1 cellular context compared by ENCODE assay signal in the genomic region with DNA sequence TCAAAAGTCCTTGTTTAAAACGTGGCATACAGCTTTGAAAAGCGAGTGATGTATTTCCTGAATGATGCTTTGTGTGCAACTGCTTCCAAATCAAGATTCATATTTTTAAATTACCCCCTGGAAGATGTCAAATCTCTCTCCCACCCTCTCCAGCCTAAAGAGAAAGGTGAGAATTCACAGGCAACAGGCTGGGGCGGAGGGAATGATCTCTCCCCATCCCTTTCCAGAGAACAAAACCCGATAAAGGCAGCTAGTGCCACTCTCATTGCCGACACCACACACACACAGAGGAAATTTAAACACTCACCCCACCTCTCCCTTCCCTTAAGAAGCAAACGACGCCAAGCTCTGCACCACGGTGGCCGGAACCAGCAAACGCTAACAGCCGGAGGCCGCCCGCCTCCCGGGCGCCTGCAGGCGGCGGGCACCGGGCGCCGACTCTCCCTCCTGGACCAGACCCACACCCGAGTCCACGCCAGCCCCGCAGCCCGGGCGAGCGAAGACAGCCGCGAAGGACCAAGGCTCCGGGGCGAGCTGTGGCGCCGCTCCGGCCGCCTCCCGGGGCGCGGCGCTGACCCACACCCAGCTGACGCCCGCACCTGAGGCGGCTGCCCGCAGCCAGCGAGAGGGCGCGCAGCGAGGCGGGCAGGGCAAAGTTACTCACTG.
A peak's percentile ranks its signal among the peaks of the same experiment; 100 is the strongest.
TF ChIP-seq lines count a peak whose summit lies in the region.

No MANE protein-coding gene starts in this region.

TF ChIP-seq in K562, 482 proteins besides CTCF, POLR2A, EP300 and RAD21 (continued from another document and continues in another):
- TF ChIP-seq GMEB1 (CRISPR knock-in tag; IDR thresholded peaks at IDR 0.05) (no peak), KAT7 (CRISPR knock-in tag; IDR thresholded peaks at IDR 0.05; ENCODE audit: borderline replicate concordance) (no peak), ETV5 (CRISPR knock-in tag; IDR thresholded peaks at IDR 0.05; ENCODE audit: low read depth) (no peak), NFRKB (IDR thresholded peaks at IDR 0.05; ENCODE audit: low read depth) (no peak), MCM2 (IDR thresholded peaks at IDR 0.05; ENCODE audit: low read depth) (no peak), TAF7 (tag; IDR thresholded peaks at IDR 0.05) (no peak), MCM5 (IDR thresholded peaks at IDR 0.05; ENCODE audit: low read depth) (no peak), CTBP1 (IDR thresholded peaks at IDR 0.05; ENCODE audit: borderline replicate concordance) (peak; percentile 54), SP2 (IDR thresholded peaks at IDR 0.05; ENCODE audit: extremely low read depth, low read depth, low read length, poor library complexity, severe bottlenecking) (no peak), ZNF592 (IDR thresholded peaks at IDR 0.05) (no peak), CXXC5 (CRISPR knock-in tag; IDR thresholded peaks at IDR 0.05) (no peak), XRCC5 (IDR thresholded peaks at IDR 0.05; ENCODE audit: low read depth, low read length) (no peak), NCOA6 (IDR thresholded peaks at IDR 0.05) (no peak), SUPT5H (IDR thresholded peaks at IDR 0.05) (no peak), THRB (CRISPR knock-in tag; conservative IDR thresholded peaks at IDR 0.05) (no peak), CGGBP1 (CRISPR knock-in tag; IDR thresholded peaks at IDR 0.05) (no peak), ARHGAP35 (IDR thresholded peaks at IDR 0.05; ENCODE audit: partially characterized antibody) (no peak), BCOR (IDR thresholded peaks at IDR 0.05) (no peak), MYNN (IDR thresholded peaks at IDR 0.05) (no peak), MYNN (CRISPR knock-in tag; IDR thresholded peaks at IDR 0.05) (no peak), PHB2 (IDR thresholded peaks at IDR 0.05; ENCODE audit: low read depth) (no peak), ZKSCAN8 (CRISPR knock-in tag; IDR thresholded peaks at IDR 0.05) (no peak), POLR2AphosphoS2 (IDR thresholded peaks at IDR 0.05; ENCODE audit: low read length) (no peak), NFE2L1 (tag; IDR thresholded peaks at IDR 0.05; ENCODE audit: borderline replicate concordance, low read depth) (no peak), MTA3 (IDR thresholded peaks at IDR 0.05; ENCODE audit: borderline replicate concordance) (0 out of 2 replicates have a peak, but pooled peaks have one; percentile 27), SREBF1 (IDR thresholded peaks at IDR 0.05; ENCODE audit: borderline replicate concordance, low read depth, low read length) (no peak), NFATC3 (IDR thresholded peaks at IDR 0.05) (no peak), FUS (optimal IDR thresholded peaks at IDR 0.05; ENCODE audit: low read depth, low read length) (no peak), SP1 (CRISPR knock-in tag; IDR thresholded peaks at IDR 0.05) (no peak), RBBP5 (IDR thresholded peaks at IDR 0.05; ENCODE audit: borderline replicate concordance, insufficient read depth, low read length, poor library complexity, severe bottlenecking) (peak; percentile 53), UBTF (IDR thresholded peaks at IDR 0.05; ENCODE audit: borderline replicate concordance in 1 of 2, low read depth in 2 of 2, low read length in 2 of 2) (0 out of 4 replicates have a peak, but pooled peaks of 1 of the 2 experiments have one; percentile 3), CAMTA2 (CRISPR knock-in tag; conservative IDR thresholded peaks at IDR 0.05) (no peak), E2F3 (CRISPR knock-in tag; IDR thresholded peaks at IDR 0.05) (0 out of 2 replicates have a peak, but pooled peaks have one; percentile 13), SNRNP70 (optimal IDR thresholded peaks at IDR 0.05; ENCODE audit: low read depth, low read length) (no peak), NR2F6 (CRISPR knock-in tag; IDR thresholded peaks at IDR 0.05) (no peak), MIER1 (IDR thresholded peaks at IDR 0.05; ENCODE audit: low read depth) (no peak), GABPB2 (CRISPR knock-in tag; conservative IDR thresholded peaks at IDR 0.05) (no peak), CBX8 (IDR thresholded peaks at IDR 0.05; ENCODE audit: borderline replicate concordance, extremely low read depth, low read depth, low read length, poor library complexity, severe bottlenecking) (no peak)
- TF ChIP-seq, protein P1, sequence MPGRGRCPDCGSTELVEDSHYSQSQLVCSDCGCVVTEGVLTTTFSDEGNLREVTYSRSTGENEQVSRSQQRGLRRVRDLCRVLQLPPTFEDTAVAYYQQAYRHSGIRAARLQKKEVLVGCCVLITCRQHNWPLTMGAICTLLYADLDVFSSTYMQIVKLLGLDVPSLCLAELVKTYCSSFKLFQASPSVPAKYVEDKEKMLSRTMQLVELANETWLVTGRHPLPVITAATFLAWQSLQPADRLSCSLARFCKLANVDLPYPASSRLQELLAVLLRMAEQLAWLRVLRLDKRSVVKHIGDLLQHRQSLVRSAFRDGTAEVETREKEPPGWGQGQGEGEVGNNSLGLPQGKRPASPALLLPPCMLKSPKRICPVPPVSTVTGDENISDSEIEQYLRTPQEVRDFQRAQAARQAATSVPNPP (IDR thresholded peaks at IDR 0.05; ENCODE audit: borderline replicate concordance, insufficient read depth, insufficient read length), result no peak
- TF ChIP-seq, protein P2, sequence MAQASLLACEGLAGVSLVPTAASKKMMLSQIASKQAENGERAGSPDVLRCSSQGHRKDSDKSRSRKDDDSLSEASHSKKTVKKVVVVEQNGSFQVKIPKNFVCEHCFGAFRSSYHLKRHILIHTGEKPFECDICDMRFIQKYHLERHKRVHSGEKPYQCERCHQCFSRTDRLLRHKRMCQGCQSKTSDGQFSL (CRISPR knock-in tag; IDR thresholded peaks at IDR 0.05), result no peak
- TF ChIP-seq, protein P2 (tag; IDR thresholded peaks at IDR 0.05), result no peak
- TF ChIP-seq, protein P3, sequence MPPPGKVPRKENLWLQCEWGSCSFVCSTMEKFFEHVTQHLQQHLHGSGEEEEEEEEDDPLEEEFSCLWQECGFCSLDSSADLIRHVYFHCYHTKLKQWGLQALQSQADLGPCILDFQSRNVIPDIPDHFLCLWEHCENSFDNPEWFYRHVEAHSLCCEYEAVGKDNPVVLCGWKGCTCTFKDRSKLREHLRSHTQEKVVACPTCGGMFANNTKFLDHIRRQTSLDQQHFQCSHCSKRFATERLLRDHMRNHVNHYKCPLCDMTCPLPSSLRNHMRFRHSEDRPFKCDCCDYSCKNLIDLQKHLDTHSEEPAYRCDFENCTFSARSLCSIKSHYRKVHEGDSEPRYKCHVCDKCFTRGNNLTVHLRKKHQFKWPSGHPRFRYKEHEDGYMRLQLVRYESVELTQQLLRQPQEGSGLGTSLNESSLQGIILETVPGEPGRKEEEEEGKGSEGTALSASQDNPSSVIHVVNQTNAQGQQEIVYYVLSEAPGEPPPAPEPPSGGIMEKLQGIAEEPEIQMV (tag; conservative IDR thresholded peaks at IDR 0.05; ENCODE audit: low read depth), result no peak
- TF ChIP-seq, protein P4, sequence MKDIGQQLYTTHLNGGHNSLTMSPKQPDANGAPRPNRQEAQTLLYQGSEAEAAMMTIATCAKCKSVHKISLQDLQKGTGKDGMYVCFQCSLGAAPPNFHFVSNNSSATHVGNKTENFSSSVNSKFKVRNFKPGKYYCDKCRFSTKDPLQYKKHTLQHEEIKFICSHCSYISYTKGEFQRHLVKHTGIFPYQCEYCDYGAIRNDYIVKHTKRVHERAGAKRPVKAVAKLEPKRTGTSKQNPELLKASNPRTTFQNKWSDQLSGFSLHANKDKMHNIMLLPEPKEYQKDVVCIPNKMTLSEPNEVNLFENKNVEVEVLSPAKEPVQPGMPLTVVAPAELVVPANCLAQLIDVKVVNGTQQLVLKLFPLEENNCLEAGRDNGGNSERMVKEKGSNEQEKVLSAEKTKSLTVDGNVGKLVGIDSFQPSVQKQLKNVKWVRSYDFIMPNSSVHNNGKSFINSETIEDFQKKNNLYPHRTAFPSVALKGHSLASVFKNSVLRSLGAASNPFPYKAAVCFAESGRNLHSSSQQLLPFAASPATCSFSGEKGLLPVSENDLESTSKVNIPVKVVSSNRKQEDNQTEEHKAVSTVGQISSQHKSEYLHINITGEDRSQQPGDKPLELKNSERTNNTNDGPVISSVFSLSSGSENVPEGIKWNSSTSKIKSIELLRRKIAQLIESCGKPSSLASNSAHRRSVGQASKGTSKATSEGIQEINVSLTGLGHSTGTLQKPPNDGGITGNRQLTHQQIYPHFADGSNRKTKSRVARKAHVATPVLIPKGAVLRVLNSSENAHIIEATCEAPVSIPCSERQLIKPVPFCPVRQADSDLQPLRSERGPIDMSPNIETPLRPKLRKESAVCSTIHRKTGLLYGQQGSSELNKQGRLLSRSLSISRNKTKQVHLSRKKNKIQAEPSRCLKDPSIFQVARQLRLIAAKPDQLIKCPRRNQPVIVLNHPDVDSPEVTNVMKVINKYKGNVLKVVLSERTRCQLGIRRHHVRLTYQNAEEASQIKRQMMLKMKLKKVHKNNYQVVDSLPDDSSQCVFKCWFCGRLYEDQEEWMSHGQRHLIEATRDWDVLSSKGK (CRISPR knock-in tag; IDR thresholded peaks at IDR 0.05), result no peak
- TF ChIP-seq, protein P5, sequence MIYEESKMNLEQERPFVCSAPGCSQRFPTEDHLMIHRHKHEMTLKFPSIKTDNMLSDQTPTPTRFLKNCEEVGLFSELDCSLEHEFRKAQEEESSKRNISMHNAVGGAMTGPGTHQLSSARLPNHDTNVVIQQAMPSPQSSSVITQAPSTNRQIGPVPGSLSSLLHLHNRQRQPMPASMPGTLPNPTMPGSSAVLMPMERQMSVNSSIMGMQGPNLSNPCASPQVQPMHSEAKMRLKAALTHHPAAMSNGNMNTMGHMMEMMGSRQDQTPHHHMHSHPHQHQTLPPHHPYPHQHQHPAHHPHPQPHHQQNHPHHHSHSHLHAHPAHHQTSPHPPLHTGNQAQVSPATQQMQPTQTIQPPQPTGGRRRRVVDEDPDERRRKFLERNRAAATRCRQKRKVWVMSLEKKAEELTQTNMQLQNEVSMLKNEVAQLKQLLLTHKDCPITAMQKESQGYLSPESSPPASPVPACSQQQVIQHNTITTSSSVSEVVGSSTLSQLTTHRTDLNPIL (CRISPR knock-in tag; IDR thresholded peaks at IDR 0.05), result no peak
